Comparison of ENCODE assay signal across 17 cellular contexts in the genomic region with DNA sequence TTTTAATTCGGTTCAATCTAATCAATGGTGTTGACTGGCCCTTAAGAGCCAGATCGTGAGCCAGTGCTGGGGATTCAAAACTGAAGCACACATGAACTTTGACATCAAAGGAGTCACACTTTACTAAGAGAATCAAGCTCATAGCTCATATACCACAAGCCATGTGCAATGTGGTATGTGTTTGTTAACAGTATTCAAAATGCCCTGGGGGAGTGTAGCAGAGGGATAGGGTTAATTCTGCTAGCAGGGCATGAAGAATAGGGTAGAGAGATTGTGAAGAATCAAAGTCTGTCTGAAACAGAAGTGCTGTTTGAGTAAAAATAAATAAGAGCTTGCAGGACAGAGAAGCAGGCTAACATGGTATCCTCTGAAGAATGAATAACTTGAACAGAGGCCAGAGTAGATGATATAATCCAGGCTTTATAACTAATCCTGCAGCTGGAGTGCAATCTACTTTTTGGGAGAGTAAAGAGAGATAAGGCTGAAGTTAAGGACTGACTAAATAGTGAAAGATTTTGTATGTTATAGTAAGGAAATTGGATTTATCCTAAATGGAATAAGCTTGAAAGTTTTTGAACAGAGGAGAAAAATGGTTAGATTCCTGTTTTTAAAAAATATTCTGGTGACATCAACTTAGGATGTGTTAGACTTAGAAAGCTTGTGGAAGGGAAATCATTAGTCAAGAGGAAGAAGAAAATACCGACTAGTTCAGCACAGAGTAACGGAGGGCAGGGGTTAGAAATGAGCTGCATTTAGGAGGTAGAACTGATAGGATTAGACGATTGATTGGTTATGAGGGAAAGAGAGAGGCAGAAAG.
DNase-seq lines count a peak whose midpoint lies in the region; ATAC-seq and TF ChIP-seq lines count a peak whose summit lies in the region.
"Had no signal": no experiment of that assay in that cellular context is flagged by ENCODE, and none has a peak within 500 bp of the region (broad histone marks: within the 10 kb centered on the region; RNA-seq: fewer than 3 reads in every experiment).

No MANE protein-coding gene starts in this region.

- H3K4me1 ChIP-seq in heart right ventricle: peaks cover 0 to 25% (median 16%) of the 10 kb centered on the region in 9 donors

- 47 to 58% methylated on average over 5 of the region's 5 CpGs for WGBS in heart right ventricle, 2 donors

- no peaks in the 10 kb centered on the region for H3K9me3 Mint-ChIP-seq in HFFc6

- DNase-seq in HFFc6 (peak; percentile 20), cardiac fibroblast (ENCODE audit: low read depth in 2 of 2) (peak; percentile 37 to 60), heart right ventricle (no peak), sciatic nerve (ENCODE audit: low spot score) (no peak), superior temporal gyrus (ENCODE audit: extremely low spot score) (no peak)
- DNase-seq in stimulated activated naive CD4-positive, alpha-beta T cell (lab: John Stamatoyannopoulos, UW): no peak
- DNase-seq: activated CD4-positive, alpha-beta T cell treated with anti-CD3 and anti-CD28 coated beads, Interleukin-2, amount 50 U/mL, for 4 hours; activated T-cell treated with anti-CD3 and anti-CD28 coated beads, Interleukin-2, amount 50 U/mL, for 48 hours; amygdala; NCI-H1417; NCI-H345; posterior cingulate gyrus had no signal

- intact Hi-C loops in heart right ventricle (cut with DNase I): loop anchor here in 1 of 10 donors (2.0 kb wide), 1 partner anchor 185 kb away; no protein-coding TSS in a partner anchor
- intact Hi-C loops in sciatic nerve (cut with DNase I): no loop called here

- TF ChIP-seq CTCF in HFFc6 (IDR thresholded peaks at IDR 0.05) (no peak), cardiac fibroblast (IDR thresholded peaks at IDR 0.05; ENCODE audit: low read depth, low read length) (no peak), heart right ventricle (IDR thresholded peaks at IDR 0.05) (no peak)

- H3K4me3 Mint-ChIP-seq in HFFc6: no peak overlapping the region

- H3K27ac Mint-ChIP-seq in HFFc6: peak overlapping the region; percentile 60

- H3K4me3 ChIP-seq in cardiac fibroblast (replicated peaks in 1 of 2; ENCODE audit: low read depth in 2 of 2, low read length in 2 of 2): no peak overlapping the region
- no peak overlapping the region for H3K4me3 ChIP-seq in heart right ventricle
- H3K4me3 ChIP-seq: coronary artery had no signal

- ATAC-seq in heart right ventricle: peak in 7 of 8 donors; percentile 61 to 86 (median 79)
- ATAC-seq in sciatic nerve: peak; percentile 32
- no peak for ATAC-seq in GM18870 (IDR thresholded peaks at IDR 0.05; ENCODE audit: unreplicated experiment)
- no peak for ATAC-seq in GM19452 (IDR thresholded peaks at IDR 0.05; ENCODE audit: unreplicated experiment)

- peaks cover 29% of the 10 kb centered on the region for H3K4me1 Mint-ChIP-seq in HFFc6 (ENCODE audit: low read depth)

- no peaks in the 10 kb centered on the region for H3K36me3 ChIP-seq in heart right ventricle

- no peaks in the 10 kb centered on the region for H3K27me3 Mint-ChIP-seq in HFFc6 (ENCODE audit: insufficient read depth)

- H3K27me3 ChIP-seq in heart right ventricle: no peaks in the 10 kb centered on the region

- no peaks in the 10 kb centered on the region for H3K36me3 Mint-ChIP-seq in HFFc6 (ENCODE audit: low read depth)

- peak overlapping the region in 8 of 10 donors; percentile 22 to 73 (median 62) for H3K27ac ChIP-seq in heart right ventricle
- H3K27ac ChIP-seq: HL-60, KMS-11 had no signal

- H3K9me3 ChIP-seq in heart right ventricle: no peaks in the 10 kb centered on the region

Comparison
In these comparisons a context has a peak if more than half of its experiments do, and no peak if none do; other contexts are left out.
1. DNase-seq: peak in HFFc6 (single experiment) and cardiac fibroblast (2 of 2); none in heart right ventricle (0 of 2), sciatic nerve (single experiment), superior temporal gyrus (single experiment) and stimulated activated naive CD4-positive, alpha-beta T cell (0 of 6).
2. ATAC-seq: peak in heart right ventricle (7 of 8) and sciatic nerve (single experiment); none in GM18870 (single experiment) and GM19452 (single experiment).